ENCODE assay signal across 1 cellular context in genomic region chr1:28122183-28122582, GRCh38.
A peak's percentile ranks its signal among the peaks of the same experiment; 100 is the strongest.
TF ChIP-seq lines count a peak whose summit lies in the region.

No MANE protein-coding gene starts in this region.

TF ChIP-seq in IMR-90, 13 proteins besides CTCF, POLR2A, EP300 and RAD21:
- peak; percentile 60 for TF ChIP-seq CEBPB (IDR thresholded peaks at IDR 0.05; ENCODE audit: low read depth, low read length)
- TF ChIP-seq, protein P1, sequence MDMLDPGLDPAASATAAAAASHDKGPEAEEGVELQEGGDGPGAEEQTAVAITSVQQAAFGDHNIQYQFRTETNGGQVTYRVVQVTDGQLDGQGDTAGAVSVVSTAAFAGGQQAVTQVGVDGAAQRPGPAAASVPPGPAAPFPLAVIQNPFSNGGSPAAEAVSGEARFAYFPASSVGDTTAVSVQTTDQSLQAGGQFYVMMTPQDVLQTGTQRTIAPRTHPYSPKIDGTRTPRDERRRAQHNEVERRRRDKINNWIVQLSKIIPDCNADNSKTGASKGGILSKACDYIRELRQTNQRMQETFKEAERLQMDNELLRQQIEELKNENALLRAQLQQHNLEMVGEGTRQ (IDR thresholded peaks at IDR 0.05; ENCODE audit: low read depth, low read length): no peak
